13 cellular contexts compared by ENCODE assay signal in genomic region chr11:78031629-78032028, GRCh38. TPM values are rescaled to one million over a fixed set of nuclear protein-coding genes. Genes with fewer than 3 reads are reported as not detected.
DNase-seq lines count a peak whose midpoint lies in the region; ATAC-seq and TF ChIP-seq lines count a peak whose summit lies in the region.
"Had no signal": no experiment of that assay in that cellular context is flagged by ENCODE, and none has a peak within 500 bp of the region (broad histone marks: within the 10 kb centered on the region; RNA-seq: fewer than 3 reads in every experiment).

No MANE protein-coding gene starts in this region.

- TF ChIP-seq CTCF in GM12865 (IDR thresholded peaks at IDR 0.05; ENCODE audit: insufficient read depth, low read depth, low read length, missing control alignments): no peak

- ATAC-seq in GM19463 (IDR thresholded peaks at IDR 0.05; ENCODE audit: unreplicated experiment) (peak; percentile 97), HG03175 (IDR thresholded peaks at IDR 0.05; ENCODE audit: unreplicated experiment) (peak; percentile 86)

- DNase-seq in GM12865 (ENCODE audit: low read depth) (peak; percentile 60), SK-N-DZ (ENCODE audit: low spot score) (peak; percentile 50), SKM-1 (lab: John Stamatoyannopoulos, UW; ENCODE audit: unreplicated experiment) (no peak), NCI-H1105 (lab: John Stamatoyannopoulos, UW) (no peak), NCI-H526 treated with DMSO at 0.1 percent for 48 hours (lab: John Stamatoyannopoulos, UW) (no peak)
- DNase-seq in stimulated activated naive CD4-positive, alpha-beta T cell (lab: John Stamatoyannopoulos, UW): no peak
- DNase-seq: activated CD4-positive, alpha-beta T cell treated with anti-CD3 and anti-CD28 coated beads, Interleukin-2, amount 50 U/mL, for 4 hours; activated naive CD4-positive, alpha-beta T cell treated with anti-CD3 and anti-CD28 coated beads for 36 hours; colonic mucosa; MV-4-11; uterus had no signal

- H3K4me3 ChIP-seq in GM12865 (ENCODE audit: low read depth, low read length): no peak overlapping the region
- H3K4me3 ChIP-seq: colonic mucosa, uterus had no signal

RNA-seq across cellular contexts. Expression of gene KCTD14, which starts 8.6 kb away (rescaled TPM):
- polyA plus RNA-seq in SK-N-DZ (2014; cell fraction: cytosol; rRNA removed): 1.3 and 2.0 TPM in 2 replicates
- 1.2 and 1.7 TPM in 2 replicates for polyA plus RNA-seq in SK-N-DZ (2014; cell fraction: nucleus; rRNA removed)

RNA-seq across cellular contexts. Expression of gene THRSP, which starts 32.0 kb away (rescaled TPM):
- polyA plus RNA-seq in SK-N-DZ (2014; cell fraction: cytosol; rRNA removed): not detected in 2 replicates
- polyA plus RNA-seq in SK-N-DZ (2014; cell fraction: nucleus; rRNA removed): 0.20 TPM in 1 of 2 replicates, not detected in the other

RNA-seq across cellular contexts. Expression of gene INTS4, which starts 37.2 kb away (rescaled TPM):
- polyA plus RNA-seq in SK-N-DZ (2014; cell fraction: cytosol; rRNA removed): 39.7 and 57.2 TPM in 2 replicates
- polyA plus RNA-seq in SK-N-DZ (2014; cell fraction: nucleus; rRNA removed): 136 and 188 TPM in 2 replicates

RNA-seq across cellular contexts. Expression of gene NDUFC2, which starts 48.0 kb away (rescaled TPM):
- polyA plus RNA-seq in SK-N-DZ (2014; cell fraction: cytosol; rRNA removed): 167 and 180 TPM in 2 replicates
- polyA plus RNA-seq in SK-N-DZ (2014; cell fraction: nucleus; rRNA removed): 102 and 115 TPM in 2 replicates

Comparison
In these comparisons a context has a peak if more than half of its experiments do, and no peak if none do; other contexts are left out.
1. DNase-seq: peak in GM12865 (single experiment) and SK-N-DZ (single experiment); none in stimulated activated naive CD4-positive, alpha-beta T cell (0 of 6), SKM-1 (single experiment), NCI-H1105 (single experiment) and NCI-H526 treated with DMSO at 0.1 percent for 48 hours (single experiment).